In the genomic region with DNA sequence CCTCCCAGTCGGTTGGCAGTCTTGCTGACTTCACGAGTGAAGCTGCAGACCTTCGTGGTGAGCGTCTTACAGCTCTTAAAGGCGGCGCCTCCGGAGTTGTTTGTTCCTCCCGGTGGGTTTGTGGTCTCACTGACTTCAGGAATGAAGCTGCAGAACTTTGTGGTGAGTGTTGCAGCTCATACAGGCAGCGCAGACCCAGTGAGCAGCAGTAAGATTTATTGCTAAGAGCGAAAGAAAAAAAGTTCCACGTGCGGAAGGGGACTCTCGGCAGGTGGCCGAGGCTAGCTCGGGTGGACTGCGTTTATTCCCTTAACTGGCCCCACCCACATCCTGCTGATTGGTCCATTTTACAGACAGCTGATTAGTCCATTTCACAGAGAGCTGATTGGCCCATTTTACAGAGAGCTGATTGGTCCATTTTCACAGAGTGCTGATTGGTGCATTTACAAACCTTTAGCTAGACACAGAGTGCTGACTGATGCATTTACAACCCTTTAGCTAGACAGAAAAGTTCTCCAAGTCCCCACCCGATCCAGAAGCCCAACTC, we compare ENCODE assay signal across 1 cellular context.
TF ChIP-seq lines count a peak whose summit lies in the region.

No MANE protein-coding gene starts in this region.

TF ChIP-seq in K562, 482 proteins besides CTCF, POLR2A, EP300 and RAD21 (continued from another document):
- TF ChIP-seq, protein P1, sequence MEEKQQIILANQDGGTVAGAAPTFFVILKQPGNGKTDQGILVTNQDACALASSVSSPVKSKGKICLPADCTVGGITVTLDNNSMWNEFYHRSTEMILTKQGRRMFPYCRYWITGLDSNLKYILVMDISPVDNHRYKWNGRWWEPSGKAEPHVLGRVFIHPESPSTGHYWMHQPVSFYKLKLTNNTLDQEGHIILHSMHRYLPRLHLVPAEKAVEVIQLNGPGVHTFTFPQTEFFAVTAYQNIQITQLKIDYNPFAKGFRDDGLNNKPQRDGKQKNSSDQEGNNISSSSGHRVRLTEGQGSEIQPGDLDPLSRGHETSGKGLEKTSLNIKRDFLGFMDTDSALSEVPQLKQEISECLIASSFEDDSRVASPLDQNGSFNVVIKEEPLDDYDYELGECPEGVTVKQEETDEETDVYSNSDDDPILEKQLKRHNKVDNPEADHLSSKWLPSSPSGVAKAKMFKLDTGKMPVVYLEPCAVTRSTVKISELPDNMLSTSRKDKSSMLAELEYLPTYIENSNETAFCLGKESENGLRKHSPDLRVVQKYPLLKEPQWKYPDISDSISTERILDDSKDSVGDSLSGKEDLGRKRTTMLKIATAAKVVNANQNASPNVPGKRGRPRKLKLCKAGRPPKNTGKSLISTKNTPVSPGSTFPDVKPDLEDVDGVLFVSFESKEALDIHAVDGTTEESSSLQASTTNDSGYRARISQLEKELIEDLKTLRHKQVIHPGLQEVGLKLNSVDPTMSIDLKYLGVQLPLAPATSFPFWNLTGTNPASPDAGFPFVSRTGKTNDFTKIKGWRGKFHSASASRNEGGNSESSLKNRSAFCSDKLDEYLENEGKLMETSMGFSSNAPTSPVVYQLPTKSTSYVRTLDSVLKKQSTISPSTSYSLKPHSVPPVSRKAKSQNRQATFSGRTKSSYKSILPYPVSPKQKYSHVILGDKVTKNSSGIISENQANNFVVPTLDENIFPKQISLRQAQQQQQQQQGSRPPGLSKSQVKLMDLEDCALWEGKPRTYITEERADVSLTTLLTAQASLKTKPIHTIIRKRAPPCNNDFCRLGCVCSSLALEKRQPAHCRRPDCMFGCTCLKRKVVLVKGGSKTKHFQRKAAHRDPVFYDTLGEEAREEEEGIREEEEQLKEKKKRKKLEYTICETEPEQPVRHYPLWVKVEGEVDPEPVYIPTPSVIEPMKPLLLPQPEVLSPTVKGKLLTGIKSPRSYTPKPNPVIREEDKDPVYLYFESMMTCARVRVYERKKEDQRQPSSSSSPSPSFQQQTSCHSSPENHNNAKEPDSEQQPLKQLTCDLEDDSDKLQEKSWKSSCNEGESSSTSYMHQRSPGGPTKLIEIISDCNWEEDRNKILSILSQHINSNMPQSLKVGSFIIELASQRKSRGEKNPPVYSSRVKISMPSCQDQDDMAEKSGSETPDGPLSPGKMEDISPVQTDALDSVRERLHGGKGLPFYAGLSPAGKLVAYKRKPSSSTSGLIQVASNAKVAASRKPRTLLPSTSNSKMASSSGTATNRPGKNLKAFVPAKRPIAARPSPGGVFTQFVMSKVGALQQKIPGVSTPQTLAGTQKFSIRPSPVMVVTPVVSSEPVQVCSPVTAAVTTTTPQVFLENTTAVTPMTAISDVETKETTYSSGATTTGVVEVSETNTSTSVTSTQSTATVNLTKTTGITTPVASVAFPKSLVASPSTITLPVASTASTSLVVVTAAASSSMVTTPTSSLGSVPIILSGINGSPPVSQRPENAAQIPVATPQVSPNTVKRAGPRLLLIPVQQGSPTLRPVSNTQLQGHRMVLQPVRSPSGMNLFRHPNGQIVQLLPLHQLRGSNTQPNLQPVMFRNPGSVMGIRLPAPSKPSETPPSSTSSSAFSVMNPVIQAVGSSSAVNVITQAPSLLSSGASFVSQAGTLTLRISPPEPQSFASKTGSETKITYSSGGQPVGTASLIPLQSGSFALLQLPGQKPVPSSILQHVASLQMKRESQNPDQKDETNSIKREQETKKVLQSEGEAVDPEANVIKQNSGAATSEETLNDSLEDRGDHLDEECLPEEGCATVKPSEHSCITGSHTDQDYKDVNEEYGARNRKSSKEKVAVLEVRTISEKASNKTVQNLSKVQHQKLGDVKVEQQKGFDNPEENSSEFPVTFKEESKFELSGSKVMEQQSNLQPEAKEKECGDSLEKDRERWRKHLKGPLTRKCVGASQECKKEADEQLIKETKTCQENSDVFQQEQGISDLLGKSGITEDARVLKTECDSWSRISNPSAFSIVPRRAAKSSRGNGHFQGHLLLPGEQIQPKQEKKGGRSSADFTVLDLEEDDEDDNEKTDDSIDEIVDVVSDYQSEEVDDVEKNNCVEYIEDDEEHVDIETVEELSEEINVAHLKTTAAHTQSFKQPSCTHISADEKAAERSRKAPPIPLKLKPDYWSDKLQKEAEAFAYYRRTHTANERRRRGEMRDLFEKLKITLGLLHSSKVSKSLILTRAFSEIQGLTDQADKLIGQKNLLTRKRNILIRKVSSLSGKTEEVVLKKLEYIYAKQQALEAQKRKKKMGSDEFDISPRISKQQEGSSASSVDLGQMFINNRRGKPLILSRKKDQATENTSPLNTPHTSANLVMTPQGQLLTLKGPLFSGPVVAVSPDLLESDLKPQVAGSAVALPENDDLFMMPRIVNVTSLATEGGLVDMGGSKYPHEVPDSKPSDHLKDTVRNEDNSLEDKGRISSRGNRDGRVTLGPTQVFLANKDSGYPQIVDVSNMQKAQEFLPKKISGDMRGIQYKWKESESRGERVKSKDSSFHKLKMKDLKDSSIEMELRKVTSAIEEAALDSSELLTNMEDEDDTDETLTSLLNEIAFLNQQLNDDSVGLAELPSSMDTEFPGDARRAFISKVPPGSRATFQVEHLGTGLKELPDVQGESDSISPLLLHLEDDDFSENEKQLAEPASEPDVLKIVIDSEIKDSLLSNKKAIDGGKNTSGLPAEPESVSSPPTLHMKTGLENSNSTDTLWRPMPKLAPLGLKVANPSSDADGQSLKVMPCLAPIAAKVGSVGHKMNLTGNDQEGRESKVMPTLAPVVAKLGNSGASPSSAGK (IDR thresholded peaks at IDR 0.05), result peak; percentile 47
- TF ChIP-seq NFYB (IDR thresholded peaks at IDR 0.05; ENCODE audit: extremely low read depth, insufficient read length), result peak; percentile 73
